Comparison of ENCODE assay signal across 20 cellular contexts in the genomic region with DNA sequence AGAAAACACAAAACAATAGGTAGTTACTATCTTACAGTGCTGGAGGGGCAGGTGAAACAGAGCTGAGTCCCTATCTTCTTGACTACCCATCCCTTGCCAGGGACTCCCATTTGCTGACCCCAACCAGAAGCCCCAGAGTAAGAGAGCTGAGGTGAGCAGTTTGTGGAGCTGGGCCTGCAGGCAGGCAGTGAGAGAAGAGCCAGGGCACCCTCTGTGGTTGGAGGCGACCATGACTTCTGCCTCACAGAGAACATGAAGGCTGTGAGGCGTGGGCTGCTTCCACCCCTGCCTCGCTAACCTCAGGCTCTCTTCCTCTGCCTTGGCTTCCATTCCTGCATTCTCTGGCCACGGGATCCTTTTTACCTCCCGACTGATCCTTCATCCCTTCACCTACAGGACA. TPM values are rescaled to one million over a fixed set of nuclear protein-coding genes. Genes with fewer than 3 reads are reported as not detected.
DNase-seq lines count a peak whose midpoint lies in the region; ATAC-seq, FAIRE-seq and TF ChIP-seq lines count a peak whose summit lies in the region.
"Had no signal": no experiment of that assay in that cellular context is flagged by ENCODE, and none has a peak within 500 bp of the region (broad histone marks: within the 10 kb centered on the region; RNA-seq: fewer than 3 reads in every experiment).

No MANE protein-coding gene starts in this region.

- no peaks in the 10 kb centered on the region for H3K9me2 ChIP-seq in SK-N-SH

- POLR2A ChIA-PET in SK-N-SH (lab: Yijun Ruan, JAX) = no interaction called here

- no peak overlapping the region for H3K4me3 ChIP-seq in kidney (ENCODE audit: low read length in 2 of 2)
- H3K4me3 ChIP-seq in SK-N-SH (ENCODE audit: low read depth in 2 of 2, low read length in 1 of 2) = no peak overlapping the region
- no peak overlapping the region for H3K4me3 ChIP-seq in right atrium auricular region

- peaks cover 11% of the 10 kb centered on the region for H3F3A ChIP-seq in SK-N-SH (replicated peaks; ENCODE audit: insufficient read depth)

- H3K27me3 Mint-ChIP-seq in brain (no peaks in the 10 kb centered on the region), progenitor cell of endocrine pancreas (no peaks in the 10 kb centered on the region)

- no peaks in the 10 kb centered on the region for H3K36me3 ChIP-seq in kidney (ENCODE audit: control insufficient read depth in 1 of 2, insufficient read depth in 2 of 2, low read length in 2 of 2)
- H3K36me3 ChIP-seq in SK-N-SH (replicated peaks in 1 of 2; ENCODE audit: control insufficient read depth in 1 of 2, insufficient read depth in 2 of 2, low read length in 1 of 2) = peaks cover 0 to 3% of the 10 kb centered on the region in 2 experiments
- H3K36me3 ChIP-seq in right atrium auricular region = no peaks in the 10 kb centered on the region

- H3K4me2 ChIP-seq in SK-N-SH = no peak overlapping the region

- H3K36me3 Mint-ChIP-seq in brain = peaks cover 59% of the 10 kb centered on the region
- H3K36me3 Mint-ChIP-seq in progenitor cell of endocrine pancreas (ENCODE audit: insufficient read depth) = peaks cover 38% of the 10 kb centered on the region
- H3K36me3 Mint-ChIP-seq: IgD-negative memory B cell had no signal

- H3K9ac ChIP-seq in kidney (ENCODE audit: low read length in 2 of 2) (no peak overlapping the region), SK-N-SH (no peak overlapping the region)

- TF ChIP-seq EP300 in SK-N-SH (IDR thresholded peaks at IDR 0.05; ENCODE audit: borderline replicate concordance in 1 of 2, low read depth in 1 of 2, low read length in 1 of 2) = no peak

- peak overlapping the region; percentile 78 for H3K27ac ChIP-seq in C4-2B
- peak overlapping the region; percentile 24 to 66 for H3K27ac ChIP-seq in kidney (ENCODE audit: low read depth in 2 of 2, low read length in 2 of 2)
- H3K27ac ChIP-seq in SK-N-SH (ENCODE audit: low read depth in 2 of 2, low read length in 1 of 2) = no peak overlapping the region
- no peak overlapping the region for H3K27ac ChIP-seq in right atrium auricular region

- CTCF ChIA-PET in SK-N-SH (lab: Yijun Ruan, JAX) = interaction anchor here (1.4 kb wide), 1 partner anchor 135 kb away, joined by 3 read pairs; no protein-coding TSS in a partner anchor

- peaks cover 42% of the 10 kb centered on the region for H3K4me1 Mint-ChIP-seq in brain
- peaks cover 23% of the 10 kb centered on the region for H3K4me1 Mint-ChIP-seq in progenitor cell of endocrine pancreas (ENCODE audit: low read depth)
- H3K4me1 Mint-ChIP-seq: IgD-negative memory B cell had no signal

- intact Hi-C loops in kidney (cut with DNase I) = no loop called here

- no peak overlapping the region for H2AFZ ChIP-seq in SK-N-SH (ENCODE audit: low read depth)

- 100% methylated on average over 4 of the region's 5 CpGs for WGBS in SK-N-SH (ENCODE audit: low lambda C conversion rate)

- H3K27me3 ChIP-seq in SK-N-SH (ENCODE audit: insufficient read depth) (no peaks in the 10 kb centered on the region), right atrium auricular region (no peaks in the 10 kb centered on the region)

- TF ChIP-seq CTCF in C4-2B (conservative IDR thresholded peaks at IDR 0.05) = no peak
- no peak for TF ChIP-seq CTCF in brain (conservative IDR thresholded peaks at IDR 0.05)
- TF ChIP-seq CTCF in kidney (IDR thresholded peaks at IDR 0.05; ENCODE audit: borderline replicate concordance, extremely low read depth, insufficient read depth) = no peak
- TF ChIP-seq CTCF in progenitor cell of endocrine pancreas (IDR thresholded peaks at IDR 0.05; ENCODE audit: unreplicated experiment) = no peak
- TF ChIP-seq CTCF in SK-N-SH (IDR thresholded peaks at IDR 0.05) = no peak
- no peak for TF ChIP-seq CTCF in right atrium auricular region (IDR thresholded peaks at IDR 0.05)

- H3K27ac Mint-ChIP-seq in brain (peak overlapping the region in 3 of 5 experiments; percentile 30 to 81 (median 74)), progenitor cell of endocrine pancreas (peak overlapping the region; percentile 18)
- H3K27ac Mint-ChIP-seq: IgD-negative memory B cell had no signal

- no peak for FAIRE-seq in kidney (lab: Jason Lieb, UNC)
- FAIRE-seq: A204.1, GM12891 had no signal

- no peak for DNase-seq in kidney
- no peak for DNase-seq in progenitor cell of endocrine pancreas (ENCODE audit: low spot score, unreplicated experiment)
- DNase-seq in SK-N-SH = no peak
- DNase-seq in DMS114 treated with DMSO at 0.1 percent for 48 hours (lab: John Stamatoyannopoulos, UW; ENCODE audit: unreplicated experiment) = no peak
- no peak for DNase-seq in right atrium auricular region (ENCODE audit: low spot score)
- DNase-seq: COR-L47, DMS53, NCI-H1436, NCI-H2029 treated with DMSO at 0.1 percent for 48 hours, NCI-H524, SHP77 treated with DMSO at 0.1 percent for 48 hours had no signal

- peaks cover 34 to 41% of the 10 kb centered on the region in 2 donors for H3K4me1 ChIP-seq in kidney (ENCODE audit: control insufficient read depth in 1 of 2, insufficient read depth in 1 of 2, low read depth in 1 of 2, low read length in 2 of 2)
- H3K4me1 ChIP-seq in SK-N-SH (ENCODE audit: control insufficient read depth in 1 of 2, insufficient read depth in 2 of 2, low read depth in 1 of 2, low read length in 1 of 2) = peaks cover 14 to 28% of the 10 kb centered on the region in 2 experiments; a peak in 3 of 4 replicates
- H3K4me1 ChIP-seq in right atrium auricular region = peaks cover 0 to 31% of the 10 kb centered on the region in 2 donors

- peaks cover 23% of the 10 kb centered on the region for H3K79me2 ChIP-seq in SK-N-SH (ENCODE audit: insufficient read depth)

- TF ChIP-seq RAD21 in SK-N-SH (IDR thresholded peaks at IDR 0.05; ENCODE audit: low read length) = no peak

- no peaks in the 10 kb centered on the region for H3K9me3 ChIP-seq in kidney (ENCODE audit: control insufficient read depth in 1 of 2, low read length in 2 of 2)
- H3K9me3 ChIP-seq in SK-N-SH = no peaks in the 10 kb centered on the region
- no peaks in the 10 kb centered on the region for H3K9me3 ChIP-seq in right atrium auricular region

- no peaks in the 10 kb centered on the region for H4K20me1 ChIP-seq in SK-N-SH (ENCODE audit: insufficient read depth)

- no peak for ATAC-seq in HG03521 (IDR thresholded peaks at IDR 0.05; ENCODE audit: unreplicated experiment)

- H3K9me3 Mint-ChIP-seq in brain = peaks cover 15 to 32% (median 27%) of the 10 kb centered on the region in 5 experiments
- peaks cover 10% of the 10 kb centered on the region for H3K9me3 Mint-ChIP-seq in progenitor cell of endocrine pancreas (ENCODE audit: low read depth)
- H3K9me3 Mint-ChIP-seq: IgD-negative memory B cell had no signal

- H3K4me3 Mint-ChIP-seq in brain (no peak overlapping the region), progenitor cell of endocrine pancreas (ENCODE audit: low read depth) (no peak overlapping the region)
- H3K4me3 Mint-ChIP-seq: IgD-negative memory B cell had no signal

TF ChIP-seq in SK-N-SH, 30 proteins besides CTCF, POLR2A, EP300 and RAD21 (continues in another document):
- no peak for TF ChIP-seq SIN3A (IDR thresholded peaks at IDR 0.05; ENCODE audit: borderline replicate concordance, low read depth, low read length)
- TF ChIP-seq, protein P1, sequence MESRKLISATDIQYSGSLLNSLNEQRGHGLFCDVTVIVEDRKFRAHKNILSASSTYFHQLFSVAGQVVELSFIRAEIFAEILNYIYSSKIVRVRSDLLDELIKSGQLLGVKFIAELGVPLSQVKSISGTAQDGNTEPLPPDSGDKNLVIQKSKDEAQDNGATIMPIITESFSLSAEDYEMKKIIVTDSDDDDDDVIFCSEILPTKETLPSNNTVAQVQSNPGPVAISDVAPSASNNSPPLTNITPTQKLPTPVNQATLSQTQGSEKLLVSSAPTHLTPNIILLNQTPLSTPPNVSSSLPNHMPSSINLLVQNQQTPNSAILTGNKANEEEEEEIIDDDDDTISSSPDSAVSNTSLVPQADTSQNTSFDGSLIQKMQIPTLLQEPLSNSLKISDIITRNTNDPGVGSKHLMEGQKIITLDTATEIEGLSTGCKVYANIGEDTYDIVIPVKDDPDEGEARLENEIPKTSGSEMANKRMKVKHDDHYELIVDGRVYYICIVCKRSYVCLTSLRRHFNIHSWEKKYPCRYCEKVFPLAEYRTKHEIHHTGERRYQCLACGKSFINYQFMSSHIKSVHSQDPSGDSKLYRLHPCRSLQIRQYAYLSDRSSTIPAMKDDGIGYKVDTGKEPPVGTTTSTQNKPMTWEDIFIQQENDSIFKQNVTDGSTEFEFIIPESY (IDR thresholded peaks at IDR 0.05; ENCODE audit: borderline replicate concordance, low read depth) = no peak
- no peak for TF ChIP-seq FOSL2 (IDR thresholded peaks at IDR 0.05; ENCODE audit: borderline replicate concordance, low read depth)
- no peak for TF ChIP-seq JUND (IDR thresholded peaks at IDR 0.05)
- TF ChIP-seq, protein P2, sequence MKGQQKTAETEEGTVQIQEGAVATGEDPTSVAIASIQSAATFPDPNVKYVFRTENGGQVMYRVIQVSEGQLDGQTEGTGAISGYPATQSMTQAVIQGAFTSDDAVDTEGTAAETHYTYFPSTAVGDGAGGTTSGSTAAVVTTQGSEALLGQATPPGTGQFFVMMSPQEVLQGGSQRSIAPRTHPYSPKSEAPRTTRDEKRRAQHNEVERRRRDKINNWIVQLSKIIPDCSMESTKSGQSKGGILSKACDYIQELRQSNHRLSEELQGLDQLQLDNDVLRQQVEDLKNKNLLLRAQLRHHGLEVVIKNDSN (IDR thresholded peaks at IDR 0.05; ENCODE audit: borderline replicate concordance, low read depth) = no peak
- no peak for TF ChIP-seq RCOR1 (IDR thresholded peaks at IDR 0.05; ENCODE audit: low read length)
- TF ChIP-seq, protein P3, sequence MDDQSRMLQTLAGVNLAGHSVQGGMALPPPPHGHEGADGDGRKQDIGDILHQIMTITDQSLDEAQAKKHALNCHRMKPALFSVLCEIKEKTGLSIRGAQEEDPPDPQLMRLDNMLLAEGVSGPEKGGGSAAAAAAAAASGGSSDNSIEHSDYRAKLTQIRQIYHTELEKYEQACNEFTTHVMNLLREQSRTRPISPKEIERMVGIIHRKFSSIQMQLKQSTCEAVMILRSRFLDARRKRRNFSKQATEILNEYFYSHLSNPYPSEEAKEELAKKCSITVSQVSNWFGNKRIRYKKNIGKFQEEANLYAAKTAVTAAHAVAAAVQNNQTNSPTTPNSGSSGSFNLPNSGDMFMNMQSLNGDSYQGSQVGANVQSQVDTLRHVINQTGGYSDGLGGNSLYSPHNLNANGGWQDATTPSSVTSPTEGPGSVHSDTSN (IDR thresholded peaks at IDR 0.05) = no peak
- no peak for TF ChIP-seq TCF12 (IDR thresholded peaks at IDR 0.05)

RNA-seq across cellular contexts. Expression of a gene that starts 47.5 kb away (rescaled TPM):
- polyA plus RNA-seq in brain (ENCODE audit: insufficient read depth, low read depth, low replicate concordance) (not detected), kidney (ENCODE audit: insufficient read depth, low read depth, low replicate concordance) (not detected), SK-N-SH (2012; rRNA removed) (not detected in 2 replicates)
- total RNA-seq in kidney (not detected), progenitor cell of endocrine pancreas (not detected in 2 replicates), right atrium auricular region (not detected)
- polyA plus RNA-seq in SK-N-SH (2012; cell fraction: cytosol; rRNA removed) = not detected in 2 replicates
- polyA plus RNA-seq in SK-N-SH (2012; cell fraction: nucleus; rRNA removed) = not detected in 2 replicates
- total RNA-seq: G401, H4, LHCN-M2 had no signal
- polyA plus RNA-seq: IgD-negative memory B cell had no signal

Comparison
In these comparisons a context has a peak if more than half of its experiments do, and no peak if none do; other contexts are left out.
1. H3K27ac ChIP-seq: peak in C4-2B (single experiment) and kidney (2 of 2); none in SK-N-SH (0 of 2) and right atrium auricular region (0 of 2).